9 cellular contexts compared by ENCODE assay signal in genomic region chr11:119207300-119207570, GRCh38. TPM values are rescaled to one million over a fixed set of nuclear protein-coding genes. Genes with fewer than 3 reads are reported as not detected.
A peak's percentile ranks its signal among the peaks of the same experiment; 100 is the strongest.
DNase-seq lines count a peak whose midpoint lies in the region; ATAC-seq and TF ChIP-seq lines count a peak whose summit lies in the region.
"Had no signal": no experiment of that assay in that cellular context is flagged by ENCODE, and none has a peak within 500 bp of the region (broad histone marks: within the 10 kb centered on the region; RNA-seq: fewer than 3 reads in every experiment).

No MANE protein-coding gene starts in this region.

- H3K4me3 Mint-ChIP-seq in activated CD4-positive, alpha-beta T cell treated with anti-CD3 and anti-CD28 coated beads, Interleukin-2, amount 10 ng/mL, durations not matched to agents 7 days and 5 days, result peak overlapping the region; percentile 86
- peak overlapping the region; percentile 93 for H3K4me3 Mint-ChIP-seq in activated T-helper 2 cell treated with anti-CD3 and anti-CD28 coated beads, Interferon-gamma antibody, Interleukin-2, Interleukin-4, amounts not matched to agents 10 μg/mL and 5 μg/mL and 100 μg/mL, durations not matched to agents 14 hours and 24 hours and 36 hours (ENCODE audit: low read depth)

- DNase-seq in activated CD4-positive, alpha-beta T cell treated with anti-CD3 and anti-CD28 coated beads, Interleukin-2, amount 10 ng/mL, durations not matched to agents 7 days and 5 days, result no peak
- no peak for DNase-seq in activated CD4-positive, alpha-beta T cell treated with anti-CD3 and anti-CD28 coated beads, Interleukin-2, amount 50 U/mL, for 4 hours
- no peak for DNase-seq in activated T-helper 2 cell treated with anti-CD3 and anti-CD28 coated beads, Interferon-gamma antibody, Interleukin-2, Interleukin-4, amounts not matched to agents 10 μg/mL and 5 μg/mL and 100 μg/mL, durations not matched to agents 14 hours and 24 hours and 36 hours (ENCODE audit: low spot score)
- no peak for DNase-seq in kidney epithelial cell (ENCODE audit: low read depth)
- DNase-seq in middle frontal gyrus (ENCODE audit: extremely low spot score, low spot score), result no peak

- H3K27ac Mint-ChIP-seq in activated CD4-positive, alpha-beta T cell treated with anti-CD3 and anti-CD28 coated beads, Interleukin-2, amount 10 ng/mL, durations not matched to agents 7 days and 5 days, result peak overlapping the region; percentile 87
- H3K27ac Mint-ChIP-seq in activated T-helper 2 cell treated with anti-CD3 and anti-CD28 coated beads, Interferon-gamma antibody, Interleukin-2, Interleukin-4, amounts not matched to agents 10 μg/mL and 5 μg/mL and 100 μg/mL, durations not matched to agents 14 hours and 24 hours and 36 hours, result peak overlapping the region; percentile 87

- H3K4me1 Mint-ChIP-seq in activated CD4-positive, alpha-beta T cell treated with anti-CD3 and anti-CD28 coated beads, Interleukin-2, amount 10 ng/mL, durations not matched to agents 7 days and 5 days, result peaks cover 33% of the 10 kb centered on the region
- H3K4me1 Mint-ChIP-seq in activated T-helper 2 cell treated with anti-CD3 and anti-CD28 coated beads, Interferon-gamma antibody, Interleukin-2, Interleukin-4, amounts not matched to agents 10 μg/mL and 5 μg/mL and 100 μg/mL, durations not matched to agents 14 hours and 24 hours and 36 hours (ENCODE audit: low read depth), result peaks cover 22% of the 10 kb centered on the region

- H3K27me3 ChIP-seq in kidney epithelial cell (ENCODE audit: control insufficient read depth, insufficient read depth, low read length) (no peaks in the 10 kb centered on the region), thymus (ENCODE audit: control insufficient read depth, insufficient read depth) (no peaks in the 10 kb centered on the region)

- no peak for TF ChIP-seq CTCF in kidney epithelial cell (IDR thresholded peaks at IDR 0.05; ENCODE audit: insufficient read depth, low read length, poor library complexity, severe bottlenecking)

- intact Hi-C loops in activated T-helper 2 cell treated with anti-CD3 and anti-CD28 coated beads, Interferon-gamma antibody, Interleukin-2, Interleukin-4, amounts not matched to agents 10 μg/mL and 5 μg/mL and 100 μg/mL, durations not matched to agents 14 hours and 24 hours and 36 hours (cut with micrococcal nuclease), result loop anchor here (1.0 to 5.0 kb wide), 6 partner anchors 11 to 188 kb away; partner anchors contain the start of genes RPS25 and TRAPPC4

- H3K4me1 ChIP-seq in thymus (ENCODE audit: control insufficient read depth, insufficient read depth, low read length), result peaks cover 3% of the 10 kb centered on the region

- ATAC-seq in HG03457 (IDR thresholded peaks at IDR 0.05; ENCODE audit: unreplicated experiment) (no peak), GM21526 (IDR thresholded peaks at IDR 0.05; ENCODE audit: low FRiP score, unreplicated experiment) (no peak)

- POLR2A ChIA-PET in activated CD4-positive, alpha-beta T cell treated with anti-CD3 and anti-CD28 coated beads, Interleukin-2, amount 10 ng/mL, durations not matched to agents 7 days and 5 days (lab: Charles Lee), result interaction anchor here (0.6 kb wide), 1 partner anchor 12 kb away, joined by 6 read pairs; no protein-coding TSS in a partner anchor

- CTCF ChIA-PET in activated CD4-positive, alpha-beta T cell treated with anti-CD3 and anti-CD28 coated beads, Interleukin-2, amount 10 ng/mL, durations not matched to agents 7 days and 5 days (lab: Charles Lee), result interaction anchor here (0.7 to 4.5 kb wide), 3 partner anchors 19 to 114 kb away, joined by 3 to 35 read pairs (median 3); no protein-coding TSS in a partner anchor

- no peak overlapping the region for H3K27ac ChIP-seq in thymus (ENCODE audit: low read depth)

- H3K9me3 ChIP-seq in thymus (ENCODE audit: control insufficient read depth), result no peaks in the 10 kb centered on the region

- 4% methylated on average over 5 of the region's 5 CpGs for WGBS in thymus

- H3K4me3 ChIP-seq in kidney epithelial cell (ENCODE audit: low read depth, low read length), result peak overlapping the region; percentile 97
- peak overlapping the region; percentile 54 for H3K4me3 ChIP-seq in thymus (ENCODE audit: low read length)

- H3K9me3 Mint-ChIP-seq in activated CD4-positive, alpha-beta T cell treated with anti-CD3 and anti-CD28 coated beads, Interleukin-2, amount 10 ng/mL, durations not matched to agents 7 days and 5 days, result no peaks in the 10 kb centered on the region
- H3K9me3 Mint-ChIP-seq in activated T-helper 2 cell treated with anti-CD3 and anti-CD28 coated beads, Interferon-gamma antibody, Interleukin-2, Interleukin-4, amounts not matched to agents 10 μg/mL and 5 μg/mL and 100 μg/mL, durations not matched to agents 14 hours and 24 hours and 36 hours, result no peaks in the 10 kb centered on the region

- no peaks in the 10 kb centered on the region for H3K27me3 Mint-ChIP-seq in activated CD4-positive, alpha-beta T cell treated with anti-CD3 and anti-CD28 coated beads, Interleukin-2, amount 10 ng/mL, durations not matched to agents 7 days and 5 days
- H3K27me3 Mint-ChIP-seq in activated T-helper 2 cell treated with anti-CD3 and anti-CD28 coated beads, Interferon-gamma antibody, Interleukin-2, Interleukin-4, amounts not matched to agents 10 μg/mL and 5 μg/mL and 100 μg/mL, durations not matched to agents 14 hours and 24 hours and 36 hours (ENCODE audit: low read depth), result no peaks in the 10 kb centered on the region

- peaks cover 7% of the 10 kb centered on the region for H3K36me3 Mint-ChIP-seq in activated CD4-positive, alpha-beta T cell treated with anti-CD3 and anti-CD28 coated beads, Interleukin-2, amount 10 ng/mL, durations not matched to agents 7 days and 5 days (ENCODE audit: low read depth)
- peaks cover 7% of the 10 kb centered on the region for H3K36me3 Mint-ChIP-seq in activated T-helper 2 cell treated with anti-CD3 and anti-CD28 coated beads, Interferon-gamma antibody, Interleukin-2, Interleukin-4, amounts not matched to agents 10 μg/mL and 5 μg/mL and 100 μg/mL, durations not matched to agents 14 hours and 24 hours and 36 hours (ENCODE audit: low read depth)

- H3K36me3 ChIP-seq in kidney epithelial cell (ENCODE audit: control insufficient read depth, insufficient read depth, low read length) (no peaks in the 10 kb centered on the region), thymus (ENCODE audit: control insufficient read depth, insufficient read depth) (no peaks in the 10 kb centered on the region)

RNA-seq across cellular contexts. Expression of gene CBL, which starts 1.1 kb away (rescaled TPM):
- total RNA-seq in activated CD4-positive, alpha-beta T cell treated with anti-CD3 and anti-CD28 coated beads, Interleukin-2, amount 10 ng/mL, durations not matched to agents 7 days and 5 days, result 10 to 100 TPM; 45.1 to 53.9 TPM
- 38.6 and 39.6 TPM in 2 replicates for total RNA-seq in activated T-helper 2 cell treated with anti-CD3 and anti-CD28 coated beads, Interferon-gamma antibody, Interleukin-2, Interleukin-4, amounts not matched to agents 10 μg/mL and 5 μg/mL and 100 μg/mL, durations not matched to agents 14 hours and 24 hours and 36 hours
- 22.5 and 23.7 TPM in 2 replicates for total RNA-seq in kidney epithelial cell
- 21.9 TPM for polyA plus RNA-seq in thymus

RNA-seq across cellular contexts. Expression of gene NHERF4, which starts 22.0 kb away (rescaled TPM):
- total RNA-seq in activated CD4-positive, alpha-beta T cell treated with anti-CD3 and anti-CD28 coated beads, Interleukin-2, amount 10 ng/mL, durations not matched to agents 7 days and 5 days, result under 1 TPM; 0.57 to 0.58 TPM
- total RNA-seq in activated T-helper 2 cell treated with anti-CD3 and anti-CD28 coated beads, Interferon-gamma antibody, Interleukin-2, Interleukin-4, amounts not matched to agents 10 μg/mL and 5 μg/mL and 100 μg/mL, durations not matched to agents 14 hours and 24 hours and 36 hours, result 0.48 and 0.57 TPM in 2 replicates
- total RNA-seq in kidney epithelial cell, result not detected in 2 replicates
- 0.07 TPM for polyA plus RNA-seq in thymus
- total RNA-seq: temporal lobe had no signal

RNA-seq across cellular contexts. Expression of gene NLRX1, which starts 38.7 kb away (rescaled TPM):
- total RNA-seq in activated CD4-positive, alpha-beta T cell treated with anti-CD3 and anti-CD28 coated beads, Interleukin-2, amount 10 ng/mL, durations not matched to agents 7 days and 5 days, result 10 to 100 TPM; 24.2 to 28.5 TPM
- 26.4 and 31.6 TPM in 2 replicates for total RNA-seq in activated T-helper 2 cell treated with anti-CD3 and anti-CD28 coated beads, Interferon-gamma antibody, Interleukin-2, Interleukin-4, amounts not matched to agents 10 μg/mL and 5 μg/mL and 100 μg/mL, durations not matched to agents 14 hours and 24 hours and 36 hours
- 10.6 and 15.0 TPM in 2 replicates for total RNA-seq in kidney epithelial cell
- 6.5 TPM for polyA plus RNA-seq in thymus

RNA-seq across cellular contexts. Expression of gene ABCG4, which starts 58.4 kb away (rescaled TPM):
- under 1 TPM in 1 of 2 experiments, not detected in 1; 0.15 TPM for total RNA-seq in activated CD4-positive, alpha-beta T cell treated with anti-CD3 and anti-CD28 coated beads, Interleukin-2, amount 10 ng/mL, durations not matched to agents 7 days and 5 days
- 0.11 and 0.16 TPM in 2 replicates for total RNA-seq in activated T-helper 2 cell treated with anti-CD3 and anti-CD28 coated beads, Interferon-gamma antibody, Interleukin-2, Interleukin-4, amounts not matched to agents 10 μg/mL and 5 μg/mL and 100 μg/mL, durations not matched to agents 14 hours and 24 hours and 36 hours
- total RNA-seq in kidney epithelial cell, result 0.13 and 0.82 TPM in 2 replicates
- 2.8 TPM for polyA plus RNA-seq in thymus
